In the genomic region with DNA sequence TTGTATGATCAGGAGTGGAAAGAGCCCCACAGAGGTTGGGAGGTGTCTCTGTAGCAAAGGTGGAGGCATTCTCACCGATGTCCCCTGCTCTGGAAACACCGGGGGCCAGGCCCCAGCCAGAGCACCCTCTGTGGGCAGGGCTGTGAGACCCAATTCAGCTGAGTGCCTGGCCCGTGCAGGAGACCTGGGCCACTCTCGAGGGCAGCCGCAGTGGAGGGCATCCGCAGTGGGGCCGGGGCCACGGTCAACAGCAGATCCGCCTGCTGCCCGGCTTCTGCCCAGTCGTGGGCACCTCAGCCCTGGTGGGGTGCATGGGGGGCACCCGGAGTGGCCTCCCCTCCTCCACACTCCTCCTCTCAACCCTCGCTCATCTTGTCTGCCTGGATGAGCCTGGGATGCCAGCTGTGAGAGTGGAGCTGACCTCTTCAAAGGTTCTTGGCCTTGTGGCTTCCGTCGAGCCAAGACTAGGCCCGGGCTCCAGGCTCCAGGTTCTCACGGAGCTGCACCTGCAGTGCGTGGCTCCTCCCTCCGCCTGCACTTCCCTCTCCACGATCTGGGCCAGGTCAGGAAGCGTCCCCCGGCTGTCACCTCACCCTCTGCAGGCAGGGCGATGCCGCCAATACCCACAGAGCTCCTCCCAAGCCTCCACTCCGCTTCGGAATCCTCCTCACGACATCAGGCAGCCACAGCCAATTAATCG, we compare ENCODE assay signal across 33 cellular contexts.
A peak's percentile ranks its signal among the peaks of the same experiment; 100 is the strongest.
DNase-seq lines count a peak whose midpoint lies in the region; ATAC-seq, FAIRE-seq and TF ChIP-seq lines count a peak whose summit lies in the region.
"Had no signal": no experiment of that assay in that cellular context is flagged by ENCODE, and none has a peak within 500 bp of the region (broad histone marks: within the 10 kb centered on the region; RNA-seq: fewer than 3 reads in every experiment).

No MANE protein-coding gene starts in this region.

- H3K4me3 Mint-ChIP-seq in chondrocyte (ENCODE audit: unreplicated experiment), result no peak overlapping the region
- H3K4me3 Mint-ChIP-seq: effector memory CD8-positive, alpha-beta T cell; nephron; stimulated activated naive CD8-positive, alpha-beta T cell treated with anti-CD3 and anti-CD28 coated beads, Interleukin-15, Interleukin-2, amounts not matched to agents 100 ng/mL and 50 ng/mL, for 24 hours; T-helper 2 cell treated with Interferon-gamma antibody and Interleukin-4, amounts not matched to agents 5 μg/mL and 100 μg/mL, for 36 hours had no signal

- peaks cover 2% of the 10 kb centered on the region for H3K4me1 Mint-ChIP-seq in chondrocyte (ENCODE audit: low read depth)
- H3K4me1 Mint-ChIP-seq: nephron had no signal

- H3K4me1 ChIP-seq in left lung (no peaks in the 10 kb centered on the region), suprapubic skin (no peaks in the 10 kb centered on the region), mesenchymal stem cell (ENCODE audit: control insufficient read depth, insufficient read depth, low read depth, low read length) (peaks cover 11% of the 10 kb centered on the region)
- H3K4me1 ChIP-seq: vagina had no signal

- no peak overlapping the region for H3K9ac ChIP-seq in mesenchymal stem cell (ENCODE audit: low read length)

- intact Hi-C loops in left lung (cut with DNase I), result no loop called here

- H3K36me3 Mint-ChIP-seq in chondrocyte (ENCODE audit: low read depth), result peaks cover 2% of the 10 kb centered on the region

- H2BK5ac ChIP-seq in mesenchymal stem cell (ENCODE audit: low read depth, low read length, poor library complexity, severe bottlenecking), result no peak overlapping the region

- H3K27me3 ChIP-seq in left lung, result peaks cover 0 to 37% of the 10 kb centered on the region in 2 donors
- H3K27me3 ChIP-seq in suprapubic skin, result peaks cover 14% of the 10 kb centered on the region
- no peaks in the 10 kb centered on the region for H3K27me3 ChIP-seq in mesenchymal stem cell (ENCODE audit: control insufficient read depth in 1 of 2, insufficient read depth in 1 of 2, low read length in 2 of 2)
- H3K27me3 ChIP-seq: ovary, vagina had no signal

- H3K36me3 ChIP-seq in left lung (no peaks in the 10 kb centered on the region), suprapubic skin (no peaks in the 10 kb centered on the region), mesenchymal stem cell (ENCODE audit: control insufficient read depth in 1 of 2, insufficient read depth in 2 of 2, low read depth in 1 of 2, low read length in 2 of 2) (peaks cover 0 to 3% of the 10 kb centered on the region in 2 experiments)
- H3K36me3 ChIP-seq: ovary, thoracic aorta, vagina had no signal

- H3K18ac ChIP-seq in mesenchymal stem cell (ENCODE audit: low read depth in 1 of 2, low read length in 2 of 2), result no peak overlapping the region

- H3K23ac ChIP-seq in mesenchymal stem cell (ENCODE audit: low read length in 2 of 2), result no peak overlapping the region

- H3K27me3 Mint-ChIP-seq in chondrocyte (ENCODE audit: low read depth), result peaks cover 1% of the 10 kb centered on the region
- H3K27me3 Mint-ChIP-seq: stimulated activated naive CD8-positive, alpha-beta T cell treated with anti-CD3 and anti-CD28 coated beads, Interleukin-15, Interleukin-2, amounts not matched to agents 100 ng/mL and 50 ng/mL, for 24 hours had no signal

- H2BK12ac ChIP-seq in mesenchymal stem cell (ENCODE audit: low read length in 2 of 2), result no peak overlapping the region

- no peak overlapping the region for H2BK120ac ChIP-seq in mesenchymal stem cell (ENCODE audit: low read depth, low read length)

- ATAC-seq in left lung (no peak), GM19324 (IDR thresholded peaks at IDR 0.05; ENCODE audit: low FRiP score, unreplicated experiment) (no peak), HG02840 (IDR thresholded peaks at IDR 0.05; ENCODE audit: low FRiP score, unreplicated experiment) (no peak)
- ATAC-seq: effector memory CD8-positive, alpha-beta T cell had no signal

- no peak overlapping the region for H2AK5ac ChIP-seq in mesenchymal stem cell (ENCODE audit: low read length, severe bottlenecking)

- no peak overlapping the region for H4K8ac ChIP-seq in mesenchymal stem cell (ENCODE audit: low read length)

- no peak for TF ChIP-seq CTCF in chondrocyte (IDR thresholded peaks at IDR 0.05)
- no peak for TF ChIP-seq CTCF in left lung (IDR thresholded peaks at IDR 0.05)
- no peak for TF ChIP-seq CTCF in suprapubic skin (IDR thresholded peaks at IDR 0.05)

- H3K4me2 ChIP-seq in mesenchymal stem cell (ENCODE audit: low read length, poor library complexity, severe bottlenecking), result no peak overlapping the region
- H3K4me2 ChIP-seq: PC-9, smooth muscle cell had no signal

- TF ChIP-seq POLR2A in suprapubic skin (IDR thresholded peaks at IDR 0.05), result no peak

- FAIRE-seq in HTR-8/SVneo (lab: Jason Lieb, UNC), result peak; percentile 4
- FAIRE-seq: GM12891, H1 had no signal

- H3K27ac ChIP-seq in left lung (no peak overlapping the region), suprapubic skin (no peak overlapping the region), mesenchymal stem cell (ENCODE audit: low read length, poor library complexity, severe bottlenecking) (no peak overlapping the region)
- H3K27ac ChIP-seq: ovary, PC-9, thoracic aorta, vagina had no signal

- H4K91ac ChIP-seq in mesenchymal stem cell (ENCODE audit: low read length), result no peak overlapping the region

- no peak overlapping the region for H3K27ac Mint-ChIP-seq in chondrocyte (ENCODE audit: unreplicated experiment)
- H3K27ac Mint-ChIP-seq: activated T-helper 2 cell treated with anti-CD3 and anti-CD28 coated beads, Interferon-gamma antibody, Interleukin-2, Interleukin-4, amounts not matched to agents 10 μg/mL and 5 μg/mL and 100 μg/mL, durations not matched to agents 14 hours and 24 hours and 36 hours; effector memory CD8-positive, alpha-beta T cell; nephron; stimulated activated naive CD8-positive, alpha-beta T cell treated with anti-CD3 and anti-CD28 coated beads, Interleukin-15, Interleukin-2, amounts not matched to agents 100 ng/mL and 50 ng/mL, for 24 hours; T-helper 2 cell treated with Interferon-gamma antibody and Interleukin-4, amounts not matched to agents 5 μg/mL and 100 μg/mL, for 36 hours had no signal

- H2AFZ ChIP-seq in mesenchymal stem cell (ENCODE audit: low read depth, low read length), result no peak overlapping the region
- H2AFZ ChIP-seq: PC-9 had no signal

- no peak overlapping the region for H2BK15ac ChIP-seq in mesenchymal stem cell (ENCODE audit: low read depth, poor library complexity, severe bottlenecking)

- H3K9me3 Mint-ChIP-seq in chondrocyte (ENCODE audit: low read depth), result no peaks in the 10 kb centered on the region
- H3K9me3 Mint-ChIP-seq: activated T-helper 2 cell treated with anti-CD3 and anti-CD28 coated beads, Interferon-gamma antibody, Interleukin-2, Interleukin-4, amounts not matched to agents 10 μg/mL and 5 μg/mL and 100 μg/mL, durations not matched to agents 14 hours and 24 hours and 36 hours; effector memory CD8-positive, alpha-beta T cell; nephron; stimulated activated naive CD8-positive, alpha-beta T cell treated with anti-CD3 and anti-CD28 coated beads, Interleukin-15, Interleukin-2, amounts not matched to agents 100 ng/mL and 50 ng/mL, for 24 hours; T-helper 2 cell treated with Interferon-gamma antibody and Interleukin-4, amounts not matched to agents 5 μg/mL and 100 μg/mL, for 36 hours had no signal

- no peaks in the 10 kb centered on the region for H3K79me1 ChIP-seq in mesenchymal stem cell (replicated peaks; ENCODE audit: low read length, poor library complexity, severe bottlenecking)

- 93% methylated on average over 26 of the region's 28 CpGs for WGBS in suprapubic skin
- 93% methylated on average over 28 of the region's 28 CpGs for WGBS in mesenchymal stem cell

- H3K9me3 ChIP-seq in left lung (peaks cover 0 to 12% of the 10 kb centered on the region in 2 donors), suprapubic skin (no peaks in the 10 kb centered on the region), mesenchymal stem cell (ENCODE audit: control insufficient read depth, low read length) (no peaks in the 10 kb centered on the region)
- H3K9me3 ChIP-seq: ovary, thoracic aorta, vagina had no signal

- no peak overlapping the region for H3K14ac ChIP-seq in mesenchymal stem cell (ENCODE audit: low read length in 2 of 2)

- DNase-seq in HTR-8/SVneo (ENCODE audit: insufficient read length, low spot score) (no peak), chondrocyte (ENCODE audit: low spot score) (peak; percentile 85), left lung (peak; percentile 13 to 70), suprapubic skin (ENCODE audit: low spot score in 2 of 2) (peak; percentile 48 to 75), mesenchymal stem cell (no peak)
- DNase-seq: activated T-cell treated with anti-CD3 and anti-CD28 coated beads for 4 hours; caudate nucleus; cortex of kidney; DMS53; effector memory CD8-positive, alpha-beta T cell; erythroblast; islet precursor cell; Kasumi-1; NCI-H1436; NCI-H2081 treated with DMSO at 0.1 percent for 48 hours; NCI-H226; NCI-H526 treated with DMSO at 0.1 percent for 48 hours; PC-9; retina; SIG-M5; stimulated activated CD4-positive, alpha-beta T cell treated with anti-CD3 and anti-CD28 coated beads, Interleukin-1b, Interleukin-23, amount 100 ng/mL, for 48 hours had no signal

- no peak overlapping the region for H3K4me3 ChIP-seq in left lung
- H3K4me3 ChIP-seq in suprapubic skin, result no peak overlapping the region
- no peak overlapping the region for H3K4me3 ChIP-seq in mesenchymal stem cell (ENCODE audit: insufficient read depth in 1 of 2, low read depth in 1 of 2, low read length in 2 of 2)
- H3K4me3 ChIP-seq: ovary, PC-9, smooth muscle cell, thoracic aorta, vagina had no signal

- H3K4ac ChIP-seq in mesenchymal stem cell (ENCODE audit: low read depth in 1 of 2, low read length in 2 of 2), result no peak overlapping the region

- TF ChIP-seq EP300 in suprapubic skin (IDR thresholded peaks at IDR 0.05), result no peak

Comparison
In these comparisons a context has a peak if more than half of its experiments do, and no peak if none do; other contexts are left out.
1. DNase-seq: peak in chondrocyte (single experiment), left lung (2 of 2) and suprapubic skin (2 of 2); none in HTR-8/SVneo (single experiment) and mesenchymal stem cell (single experiment).